Comparison of ENCODE assay signal across 11 cellular contexts in the genomic region with DNA sequence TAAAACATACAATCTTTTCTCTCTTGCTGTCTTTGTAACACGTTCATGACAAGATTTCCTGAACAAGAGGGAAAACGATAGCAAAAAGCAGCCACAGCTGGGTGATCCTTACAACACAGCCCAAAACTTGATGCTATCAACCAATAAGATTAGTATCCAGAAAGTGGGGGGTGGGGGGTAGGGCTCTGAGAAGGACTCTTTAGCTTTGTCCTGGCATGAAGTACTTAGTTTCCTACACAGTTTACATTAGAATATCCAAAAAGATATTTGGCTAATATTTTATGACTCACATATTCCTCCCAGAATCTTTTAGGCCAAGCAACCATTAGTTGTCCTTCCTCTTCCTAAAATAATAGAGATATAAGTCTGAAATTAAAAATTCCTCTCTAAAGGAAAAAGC.
"Had no signal": no experiment of that assay in that cellular context is flagged by ENCODE, and none has a peak within 500 bp of the region (broad histone marks: within the 10 kb centered on the region; RNA-seq: fewer than 3 reads in every experiment).

No MANE protein-coding gene starts in this region.

- H3K27ac Mint-ChIP-seq: activated CD4-positive, alpha-beta memory T cell treated with anti-CD3 and anti-CD28 coated beads for 36 hours; activated T-cell treated with anti-CD3 and anti-CD28 coated beads, Interleukin-2, amount 50 U/mL, for 72 hours; natural killer cell had no signal

- DNase-seq: activated CD4-positive, alpha-beta memory T cell treated with anti-CD3 and anti-CD28 coated beads for 36 hours; activated gamma-delta T cell treated with Interleukin-2 at 50 U/mL for 16 hours; activated T-cell treated with anti-CD3 and anti-CD28 coated beads, Interleukin-2, amount 50 U/mL, for 72 hours; colonic mucosa; effector CD4-positive, alpha-beta T cell; natural killer cell; psoas muscle; T-helper 1 cell; transverse colon had no signal

- H3K4me1 ChIP-seq: colonic mucosa had no signal

- H3K4me3 ChIP-seq: colonic mucosa, lung, psoas muscle, transverse colon had no signal

- H3K9me3 ChIP-seq: colonic mucosa, psoas muscle, transverse colon had no signal

- H3K27me3 Mint-ChIP-seq: activated CD4-positive, alpha-beta memory T cell treated with anti-CD3 and anti-CD28 coated beads for 36 hours had no signal

- ATAC-seq: activated T-cell treated with anti-CD3 and anti-CD28 coated beads, Interleukin-2, amount 50 U/mL, for 72 hours; natural killer cell; psoas muscle had no signal

- H3K27me3 ChIP-seq: colonic mucosa, transverse colon had no signal

- H3K36me3 ChIP-seq: colonic mucosa, transverse colon had no signal

- H3K9me3 Mint-ChIP-seq: activated CD4-positive, alpha-beta memory T cell treated with anti-CD3 and anti-CD28 coated beads for 36 hours; activated T-cell treated with anti-CD3 and anti-CD28 coated beads, Interleukin-2, amount 50 U/mL, for 72 hours; natural killer cell had no signal

- H3K4me3 Mint-ChIP-seq: activated CD4-positive, alpha-beta memory T cell treated with anti-CD3 and anti-CD28 coated beads for 36 hours; activated T-cell treated with anti-CD3 and anti-CD28 coated beads, Interleukin-2, amount 50 U/mL, for 72 hours; natural killer cell had no signal

- H3K36me3 Mint-ChIP-seq: activated CD4-positive, alpha-beta memory T cell treated with anti-CD3 and anti-CD28 coated beads for 36 hours; natural killer cell had no signal

- H3K27ac ChIP-seq: colonic mucosa, psoas muscle, transverse colon, VCaP had no signal
